In the genomic region with DNA sequence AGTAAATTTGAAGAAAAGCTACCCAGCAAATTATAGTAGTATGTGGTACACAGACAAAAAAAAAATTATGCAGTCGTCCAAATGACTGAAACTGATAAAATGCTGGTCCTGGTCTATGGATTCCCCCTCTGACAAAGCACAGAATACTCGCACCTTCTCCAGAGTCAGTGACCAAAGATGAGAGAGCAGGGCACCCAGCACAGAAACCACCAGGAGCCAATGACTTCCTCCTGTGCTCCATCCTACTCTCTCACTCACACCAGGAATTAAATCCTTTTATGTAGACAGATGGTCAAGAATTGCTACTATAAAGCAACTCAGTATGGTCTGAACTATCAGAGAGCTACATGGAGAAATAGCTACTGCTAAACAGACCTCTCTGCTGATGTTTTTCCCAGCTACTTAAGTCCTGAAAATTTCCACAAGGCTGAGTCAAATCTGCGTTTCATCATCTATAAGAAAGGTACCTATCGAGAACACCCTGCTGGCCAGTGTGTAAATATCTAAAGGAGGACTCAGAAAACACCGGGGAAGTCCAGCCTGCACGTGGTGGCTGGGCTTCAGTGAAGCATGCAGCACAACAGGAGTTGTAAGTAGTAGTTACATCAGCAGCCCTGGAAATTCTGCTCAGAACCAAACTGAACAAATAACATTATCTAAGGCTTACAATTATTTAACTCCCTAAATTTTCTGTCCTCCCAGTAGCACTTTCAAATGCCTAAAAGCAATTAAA, we compare ENCODE assay signal across 8 cellular contexts.
DNase-seq lines count a peak whose midpoint lies in the region; ATAC-seq and TF ChIP-seq lines count a peak whose summit lies in the region.
"Not testable (repeated sequence)": the region's sequence is repeated elsewhere in the genome, so short reads cannot be mapped to it uniquely, and the experiment has no call there.

No MANE protein-coding gene starts in this region.

- not testable (repeated sequence) for H3K27me3 ChIP-seq in adipocyte (replicated peaks; ENCODE audit: control insufficient read depth, insufficient read depth, low read length); left lung

- not testable (repeated sequence) for H3K9ac ChIP-seq in adipocyte (ENCODE audit: low read length)

- H3K9me3 ChIP-seq in adipocyte (ENCODE audit: control insufficient read depth, low read length); left lung: not testable (repeated sequence)

- TF ChIP-seq CTCF in left lung (IDR thresholded peaks at IDR 0.05) = not testable (repeated sequence)

- H3K4me3 ChIP-seq in adipocyte (ENCODE audit: low read length); left lung: not testable (repeated sequence)

- intact Hi-C loops in left lung (cut with DNase I) = not testable (repeated sequence)

- peak; percentile 13 for DNase-seq in COR-L47 (lab: John Stamatoyannopoulos, UW)
- peak; percentile 26 for DNase-seq in NCI-H2227 (lab: John Stamatoyannopoulos, UW; ENCODE audit: unreplicated experiment)
- DNase-seq in adipocyte (ENCODE audit: low read depth) = peak; percentile 3
- DNase-seq in left lung = peak in 1 of 2 donors; percentile 72

- ATAC-seq in GM18907 (IDR thresholded peaks at IDR 0.05; ENCODE audit: unreplicated experiment) = peak; percentile 81
- ATAC-seq in GM21528 (IDR thresholded peaks at IDR 0.05; ENCODE audit: low FRiP score, unreplicated experiment) = peak; percentile 67
- peak; percentile 84 for ATAC-seq in HG02642 (IDR thresholded peaks at IDR 0.05; ENCODE audit: poor library complexity, unreplicated experiment)
- ATAC-seq in HG03175 (IDR thresholded peaks at IDR 0.05; ENCODE audit: unreplicated experiment) = peak; percentile 72
- ATAC-seq in left lung = peak; percentile 88

- H3K27ac ChIP-seq in left lung = not testable (repeated sequence)

- not testable (repeated sequence) for H3K4me1 ChIP-seq in adipocyte (ENCODE audit: control insufficient read depth, insufficient read depth, low read length); left lung

- H3K36me3 ChIP-seq in adipocyte (ENCODE audit: control insufficient read depth, insufficient read depth, low read length, severe bottlenecking); left lung: not testable (repeated sequence)
